ENCODE assay signal across 1 cellular context in the genomic region with DNA sequence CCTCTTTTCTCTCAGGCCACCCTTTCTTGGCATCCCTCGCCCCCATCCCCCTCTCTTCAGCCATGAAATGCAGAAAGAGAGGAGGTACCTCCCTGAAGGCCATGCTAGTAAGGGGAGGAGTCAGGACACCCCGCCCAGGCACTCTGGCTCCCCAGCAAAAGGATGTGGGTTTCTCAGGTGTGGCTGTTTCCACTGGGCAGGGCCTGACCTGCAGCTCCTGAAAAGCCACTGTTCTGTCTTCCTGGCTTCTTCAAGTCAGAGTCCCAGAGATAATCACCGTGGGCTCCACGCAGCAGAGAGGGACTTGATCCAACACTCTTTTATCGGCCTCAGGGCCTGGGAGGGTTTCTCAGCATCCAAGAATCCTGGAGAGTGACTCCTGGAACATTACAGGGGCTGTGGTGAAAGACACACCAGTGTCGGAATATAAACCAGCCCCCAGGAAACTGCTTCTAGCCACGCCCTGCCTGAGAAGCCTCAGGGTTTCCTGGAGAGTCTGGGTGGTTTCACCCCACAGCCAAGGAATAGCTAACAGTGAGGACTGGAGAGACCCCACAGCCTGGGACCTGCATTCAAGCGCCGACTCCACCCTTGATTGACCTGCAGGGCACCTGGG.
TF ChIP-seq lines count a peak whose summit lies in the region.

No MANE protein-coding gene starts in this region.

TF ChIP-seq in IMR-90, 13 proteins besides CTCF, POLR2A, EP300 and RAD21 (continued from another document):
- TF ChIP-seq, protein P1, sequence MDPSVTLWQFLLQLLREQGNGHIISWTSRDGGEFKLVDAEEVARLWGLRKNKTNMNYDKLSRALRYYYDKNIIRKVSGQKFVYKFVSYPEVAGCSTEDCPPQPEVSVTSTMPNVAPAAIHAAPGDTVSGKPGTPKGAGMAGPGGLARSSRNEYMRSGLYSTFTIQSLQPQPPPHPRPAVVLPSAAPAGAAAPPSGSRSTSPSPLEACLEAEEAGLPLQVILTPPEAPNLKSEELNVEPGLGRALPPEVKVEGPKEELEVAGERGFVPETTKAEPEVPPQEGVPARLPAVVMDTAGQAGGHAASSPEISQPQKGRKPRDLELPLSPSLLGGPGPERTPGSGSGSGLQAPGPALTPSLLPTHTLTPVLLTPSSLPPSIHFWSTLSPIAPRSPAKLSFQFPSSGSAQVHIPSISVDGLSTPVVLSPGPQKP (IDR thresholded peaks at IDR 0.05; ENCODE audit: borderline replicate concordance, low read depth, low read length), result no peak
- no peak for TF ChIP-seq BHLHE40 (IDR thresholded peaks at IDR 0.05; ENCODE audit: low read depth, low read length)
- TF ChIP-seq SMC3 (IDR thresholded peaks at IDR 0.05; ENCODE audit: low read depth, low read length), result no peak
- TF ChIP-seq CHD1 (IDR thresholded peaks at IDR 0.05; ENCODE audit: low read depth, low read length), result no peak
- TF ChIP-seq, protein P2, sequence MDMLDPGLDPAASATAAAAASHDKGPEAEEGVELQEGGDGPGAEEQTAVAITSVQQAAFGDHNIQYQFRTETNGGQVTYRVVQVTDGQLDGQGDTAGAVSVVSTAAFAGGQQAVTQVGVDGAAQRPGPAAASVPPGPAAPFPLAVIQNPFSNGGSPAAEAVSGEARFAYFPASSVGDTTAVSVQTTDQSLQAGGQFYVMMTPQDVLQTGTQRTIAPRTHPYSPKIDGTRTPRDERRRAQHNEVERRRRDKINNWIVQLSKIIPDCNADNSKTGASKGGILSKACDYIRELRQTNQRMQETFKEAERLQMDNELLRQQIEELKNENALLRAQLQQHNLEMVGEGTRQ (IDR thresholded peaks at IDR 0.05; ENCODE audit: low read depth, low read length), result no peak
- TF ChIP-seq RCOR1 (IDR thresholded peaks at IDR 0.05; ENCODE audit: insufficient replicate concordance, low read length), result no peak
- TF ChIP-seq NFE2L2 (IDR thresholded peaks at IDR 0.05; ENCODE audit: low read depth, low read length), result no peak
- no peak for TF ChIP-seq MAZ (IDR thresholded peaks at IDR 0.05; ENCODE audit: borderline replicate concordance, low read depth, low read length)
- TF ChIP-seq FOS (IDR thresholded peaks at IDR 0.05; ENCODE audit: low read depth, low read length), result no peak
TF ChIP-seq in IMR-90: peak in this region for 0.
